ENCODE assay signal across 13 cellular contexts in genomic region chr2:27729614-27730013, GRCh38.
"Had no signal": no experiment of that assay in that cellular context is flagged by ENCODE, and none has a peak within 500 bp of the region (broad histone marks: within the 10 kb centered on the region; RNA-seq: fewer than 3 reads in every experiment).

No MANE protein-coding gene starts in this region.

- H3K4me2 ChIP-seq: smooth muscle cell had no signal

- ATAC-seq: SK-N-SH treated with all-trans-retinoic acid at 6 μM for 48 hours; stimulated activated memory B cell treated with anti-CD40 and anti-IgM and Interleukin-4, amounts not matched to agents 10 μg/mL and 1 μg/mL and 100 μg/mL, for 72 hours had no signal

- DNase-seq: activated CD4-positive, alpha-beta T cell treated with anti-CD3 and anti-CD28 coated beads, Interleukin-2, amount 10 ng/mL, durations not matched to agents 24 days and 14 days; activated effector memory CD4-positive, alpha-beta T cell treated with Interleukin-2 at 50 U/mL for 16 hours; amygdala; cerebellar nuclear complex; dermis blood vessel endothelial cell; endodermal cell; immature natural killer cell; left colon; substantia nigra; trophoblast cell had no signal

- H3K4me3 ChIP-seq: smooth muscle cell had no signal
